In genomic region chr1:209601809-209602657, GRCh38 we compare ENCODE assay signal across 8 cellular contexts. TPM values are rescaled to one million over a fixed set of nuclear protein-coding genes. Genes with fewer than 3 reads are reported as not detected.
DNase-seq lines count a peak whose midpoint lies in the region; ATAC-seq, FAIRE-seq and TF ChIP-seq lines count a peak whose summit lies in the region.

No MANE protein-coding gene starts in this region.

- peaks cover 9% of the 10 kb centered on the region for H3K27me3 Mint-ChIP-seq in activated CD4-positive, alpha-beta T cell treated with anti-CD3 and anti-CD28 coated beads for 36 hours
- peaks cover 6% of the 10 kb centered on the region for H3K27me3 Mint-ChIP-seq in brain

- TF ChIP-seq CTCF in Panc1 (IDR thresholded peaks at IDR 0.05) (peak; percentile 76), brain (conservative IDR thresholded peaks at IDR 0.05) (peak; percentile 79 to 83)

- H3K9me3 Mint-ChIP-seq in activated CD4-positive, alpha-beta T cell treated with anti-CD3 and anti-CD28 coated beads for 36 hours (ENCODE audit: low read depth) = no peaks in the 10 kb centered on the region
- no peaks in the 10 kb centered on the region for H3K9me3 Mint-ChIP-seq in brain

- peaks cover 4% of the 10 kb centered on the region; the same call in 1 of the 2 replicates for H3K27me3 ChIP-seq in Panc1 (ENCODE audit: control insufficient read depth, insufficient read depth, low read length)

- H3K27ac Mint-ChIP-seq in activated CD4-positive, alpha-beta T cell treated with anti-CD3 and anti-CD28 coated beads for 36 hours = no peak overlapping the region
- peak overlapping the region in 1 of 5 experiments; percentile 28 for H3K27ac Mint-ChIP-seq in brain

- no peak overlapping the region for H3K4me3 ChIP-seq in Panc1 (ENCODE audit: low read depth in 2 of 2, low read length in 2 of 2)

- no peaks in the 10 kb centered on the region for H3K9me3 ChIP-seq in Panc1 (ENCODE audit: control insufficient read depth, insufficient read depth, low read depth, low read length)

- peak; percentile 94 for ATAC-seq in activated CD4-positive, alpha-beta T cell treated with anti-CD3 and anti-CD28 coated beads for 36 hours
- ATAC-seq in HG03439 (IDR thresholded peaks at IDR 0.05; ENCODE audit: unreplicated experiment) = peak; percentile 58
- peak; percentile 97 for ATAC-seq in Panc1

- H3K4me1 ChIP-seq in Panc1 (ENCODE audit: control insufficient read depth, insufficient read depth, low read length) = no peaks in the 10 kb centered on the region

- H3K4me3 Mint-ChIP-seq in activated CD4-positive, alpha-beta T cell treated with anti-CD3 and anti-CD28 coated beads for 36 hours = no peak overlapping the region
- H3K4me3 Mint-ChIP-seq in brain = no peak overlapping the region

- H3K27ac ChIP-seq in Panc1 (ENCODE audit: low read length) = no peak overlapping the region

- POLR2A ChIA-PET in activated CD4-positive, alpha-beta T cell treated with anti-CD3 and anti-CD28 coated beads for 36 hours (lab: Charles Lee) = no interaction called here
- POLR2A ChIA-PET in Panc1 (lab: Charles Lee) = no interaction called here

- peaks cover 3% of the 10 kb centered on the region for H3K4me1 Mint-ChIP-seq in activated CD4-positive, alpha-beta T cell treated with anti-CD3 and anti-CD28 coated beads for 36 hours
- H3K4me1 Mint-ChIP-seq in brain = no peaks in the 10 kb centered on the region

- peak; percentile 98 for FAIRE-seq in islet of Langerhans (lab: Jason Lieb, UNC)

- no peaks in the 10 kb centered on the region for H3K36me3 ChIP-seq in Panc1 (ENCODE audit: control insufficient read depth, insufficient read depth, low read length)

- BruUV-seq in Panc1 (replicated peaks; lab: Mats Ljungman, UMichigan) = no TSS peak

- in situ Hi-C loops in Panc1 (cut with HindIII; ENCODE audit: low pct_unique_long_range_greater_than_20kb, low sequenced_read_pairs) = no loop called here

- CTCF ChIA-PET in activated CD4-positive, alpha-beta T cell treated with anti-CD3 and anti-CD28 coated beads for 36 hours (lab: Charles Lee) = interaction anchor here (0.6 to 1.9 kb wide), 19 partner anchors 8 to 254 kb away, joined by 3 to 8 read pairs (median 4); no protein-coding TSS in a partner anchor
- CTCF ChIA-PET in Panc1 (lab: Charles Lee) = interaction anchor here (0.7 kb wide), 1 partner anchor 10 kb away, joined by 3 read pairs; no protein-coding TSS in a partner anchor

- no peaks in the 10 kb centered on the region for H3K36me3 Mint-ChIP-seq in activated CD4-positive, alpha-beta T cell treated with anti-CD3 and anti-CD28 coated beads for 36 hours (ENCODE audit: low read depth)
- H3K36me3 Mint-ChIP-seq in brain = peaks cover 5% of the 10 kb centered on the region

- peak; percentile 63 for DNase-seq in activated CD4-positive, alpha-beta T cell treated with anti-CD3 and anti-CD28 coated beads for 36 hours
- DNase-seq in activated CD4-positive, alpha-beta T cell treated with anti-CD3 and anti-CD28 coated beads for 1 hour = no peak
- DNase-seq in Panc1 (ENCODE audit: low read depth, low spot score) (peak; percentile 35), activated gamma-delta T cell treated with Interleukin-2 at 50 U/mL for 16 hours (no peak)
- DNase-seq in stimulated activated CD4-positive, alpha-beta T cell treated with anti-CD3 and anti-CD28 coated beads, TNF-alpha, amount 100 ng/mL, for 48 hours (ENCODE audit: low read depth in 3 of 3) = peak in 2 of 3 donors; percentile 2 to 11

- intact Hi-C loops in activated CD4-positive, alpha-beta T cell treated with anti-CD3 and anti-CD28 coated beads for 36 hours (cut with DNase I, micrococcal nuclease) = loop anchor here (1.0 kb wide), 3 partner anchors 25 to 145 kb away; no protein-coding TSS in a partner anchor
- intact Hi-C loops in Panc1 (cut with micrococcal nuclease; ENCODE audit: unreplicated experiment) = loop anchor here (1.0 kb wide), 1 partner anchor 91 kb away; no protein-coding TSS in a partner anchor

RNA-seq across cellular contexts. Expression of gene CAMK1G, which starts 18.5 kb away (rescaled TPM):
- total RNA-seq in activated CD4-positive, alpha-beta T cell treated with anti-CD3 and anti-CD28 coated beads for 36 hours = under 1 TPM; 0.09 to 0.23 TPM
- total RNA-seq in Panc1 (2021; ENCODE audit: unreplicated experiment) = not detected
- not detected for polyA plus RNA-seq in Panc1 (2012; ENCODE audit: insufficient read length)
- polyA plus RNA-seq in brain (ENCODE audit: insufficient read depth, low read depth, low replicate concordance) = 16.7 TPM

RNA-seq across cellular contexts. Expression of gene LAMB3, which starts 50.2 kb away (rescaled TPM):
- total RNA-seq in activated CD4-positive, alpha-beta T cell treated with anti-CD3 and anti-CD28 coated beads for 36 hours = 1 to 10 TPM; 3.1 to 4.2 TPM
- total RNA-seq in Panc1 (2021; ENCODE audit: unreplicated experiment) = 0.85 TPM
- polyA plus RNA-seq in Panc1 (2012; ENCODE audit: insufficient read length) = 0.21 TPM
- 1.7 TPM for polyA plus RNA-seq in brain (ENCODE audit: insufficient read depth, low read depth, low replicate concordance)

Comparison
In these comparisons a context has a peak if more than half of its experiments do, and no peak if none do; other contexts are left out.
1. DNase-seq: peak in activated CD4-positive, alpha-beta T cell treated with anti-CD3 and anti-CD28 coated beads for 36 hours (single experiment), Panc1 (single experiment) and stimulated activated CD4-positive, alpha-beta T cell treated with anti-CD3 and anti-CD28 coated beads, TNF-alpha, amount 100 ng/mL, for 48 hours (2 of 3); none in activated CD4-positive, alpha-beta T cell treated with anti-CD3 and anti-CD28 coated beads for 1 hour (single experiment) and activated gamma-delta T cell treated with Interleukin-2 at 50 U/mL for 16 hours (single experiment).
2. Peak in every context shown above with its lines, with median percentiles within 50 percentile points of each other: ATAC-seq.